ENCODE assay signal across 8 cellular contexts in genomic region chr17:48100591-48101011, GRCh38. TPM values are rescaled to one million over a fixed set of nuclear protein-coding genes. Genes with fewer than 3 reads are reported as not detected.
DNase-seq lines count a peak whose midpoint lies in the region; ATAC-seq, FAIRE-seq and TF ChIP-seq lines count a peak whose summit lies in the region.

No MANE protein-coding gene starts in this region.

- in situ Hi-C loops in T47D (cut with HindIII; ENCODE audit: low pct_unique_long_range_greater_than_20kb, low sequenced_read_pairs), result no loop called here

- H3K27ac Mint-ChIP-seq in stimulated activated effector memory CD8-positive, alpha-beta T cell treated with anti-CD3 and anti-CD28 coated beads, Interleukin-12 subunit alpha, Interleukin-12 subunit beta, amount 100 ng/mL, for 72 hours, result peak overlapping the region; percentile 93

- H3K4me1 ChIP-seq in BLaER1, result peaks cover 60% of the 10 kb centered on the region
- peaks cover 16% of the 10 kb centered on the region for H3K4me1 ChIP-seq in keratinocyte (ENCODE audit: control insufficient read depth, extremely low read depth, insufficient read depth, low read length)

- H3K36me3 ChIP-seq in BLaER1 (peaks cover 24% of the 10 kb centered on the region), keratinocyte (ENCODE audit: control insufficient read depth in 2 of 2, extremely low read depth in 1 of 2, insufficient read depth in 2 of 2, low read length in 2 of 2) (no peaks in the 10 kb centered on the region)

- H3K9me3 Mint-ChIP-seq in stimulated activated effector memory CD8-positive, alpha-beta T cell treated with anti-CD3 and anti-CD28 coated beads, Interleukin-12 subunit alpha, Interleukin-12 subunit beta, amount 100 ng/mL, for 72 hours, result peaks cover 3% of the 10 kb centered on the region

- peaks cover 11% of the 10 kb centered on the region for H3K36me3 Mint-ChIP-seq in stimulated activated effector memory CD8-positive, alpha-beta T cell treated with anti-CD3 and anti-CD28 coated beads, Interleukin-12 subunit alpha, Interleukin-12 subunit beta, amount 100 ng/mL, for 72 hours

- H3K9ac ChIP-seq in BLaER1 (peak overlapping the region; percentile 90), keratinocyte (ENCODE audit: control insufficient read depth, extremely low read depth, insufficient read depth, low read length) (peak overlapping the region; percentile 80)

- peaks cover 37% of the 10 kb centered on the region for H3K4me1 Mint-ChIP-seq in stimulated activated effector memory CD8-positive, alpha-beta T cell treated with anti-CD3 and anti-CD28 coated beads, Interleukin-12 subunit alpha, Interleukin-12 subunit beta, amount 100 ng/mL, for 72 hours

- peaks cover 11% of the 10 kb centered on the region; the same call in 1 of the 2 replicates for H3K9me3 ChIP-seq in BLaER1
- no peaks in the 10 kb centered on the region for H3K9me3 ChIP-seq in keratinocyte (ENCODE audit: control insufficient read depth, low read depth, low read length)

- H3K27ac ChIP-seq in BLaER1 (peak overlapping the region; percentile 91), keratinocyte (ENCODE audit: control insufficient read depth, insufficient read depth, low read length) (peak overlapping the region; percentile 78)

- peaks cover 54% of the 10 kb centered on the region for H3K79me2 ChIP-seq in keratinocyte (ENCODE audit: control insufficient read depth, insufficient read depth, low read length)

- TF ChIP-seq POLR2A in H54 (IDR thresholded peaks at IDR 0.05; ENCODE audit: low read depth, low read length), result no peak

- DNase-seq in H54 (ENCODE audit: insufficient read length, low spot score), result peak; percentile 52
- DNase-seq in NCI-H69 (lab: John Stamatoyannopoulos, UW), result peak; percentile 82
- peak; percentile 45 to 86 for DNase-seq in T47D (ENCODE audit: low read depth in 1 of 2, low spot score in 1 of 2)
- DNase-seq in keratinocyte (ENCODE audit: low read depth, low spot score), result no peak
- DNase-seq in stimulated activated effector memory CD8-positive, alpha-beta T cell treated with anti-CD3 and anti-CD28 coated beads, Interleukin-12 subunit alpha, Interleukin-12 subunit beta, amount 100 ng/mL, for 72 hours (ENCODE audit: low spot score in 2 of 2), result peak in 1 of 2 donors; percentile 11
- no peak for DNase-seq in stimulated activated CD8-positive, alpha-beta memory T cell treated with anti-CD3 and anti-CD28 coated beads, Interleukin-4, amount 100 ng/mL, for 48 hours
- DNase-seq in COLO829 (ENCODE audit: low spot score), result no peak

- H3K4me3 Mint-ChIP-seq in stimulated activated effector memory CD8-positive, alpha-beta T cell treated with anti-CD3 and anti-CD28 coated beads, Interleukin-12 subunit alpha, Interleukin-12 subunit beta, amount 100 ng/mL, for 72 hours, result peak overlapping the region; percentile 99

- FAIRE-seq in H54 (lab: Jason Lieb, UNC) (no peak), keratinocyte (lab: Jason Lieb, UNC) (no peak)

- ATAC-seq in stimulated activated effector memory CD8-positive, alpha-beta T cell treated with anti-CD3 and anti-CD28 coated beads, Interleukin-12 subunit alpha, Interleukin-12 subunit beta, amount 100 ng/mL, for 72 hours, result no peak

- H3K4me2 ChIP-seq in BLaER1, result peak overlapping the region; percentile 96
- H3K4me2 ChIP-seq in keratinocyte (ENCODE audit: control insufficient read depth, extremely low read depth, insufficient read depth, low read depth, low read length), result peak overlapping the region; percentile 93

- H3K27me3 ChIP-seq in BLaER1 (no peaks in the 10 kb centered on the region), keratinocyte (ENCODE audit: control insufficient read depth, extremely low read depth, insufficient read depth, low read length) (no peaks in the 10 kb centered on the region)

- dilution Hi-C loops in keratinocyte (cut with MboI; ENCODE audit: extremely low pct_ligation_motif_present, low sequenced_read_pairs), result no loop called here

- no peak for TF ChIP-seq CTCF in keratinocyte (optimal IDR thresholded peaks at IDR 0.05 in 1 of 3, IDR thresholded peaks at IDR 0.05 in 1 of 3, conservative IDR thresholded peaks at IDR 0.05 in 1 of 3; ENCODE audit: extremely low read depth in 1 of 3, insufficient read depth in 2 of 3, low read length in 3 of 3)

- no peaks in the 10 kb centered on the region for H3K9me1 ChIP-seq in keratinocyte (ENCODE audit: control insufficient read depth, extremely low read depth, insufficient read depth, low read length)

- H2AFZ ChIP-seq in keratinocyte (ENCODE audit: control insufficient read depth, low read length), result peak overlapping the region; percentile 87

- H4K20me1 ChIP-seq in BLaER1, result peaks cover 53% of the 10 kb centered on the region
- no peaks in the 10 kb centered on the region for H4K20me1 ChIP-seq in keratinocyte (ENCODE audit: control insufficient read depth, extremely low read depth, insufficient read depth, low read length)

- H3K4me3 ChIP-seq in BLaER1, result peak overlapping the region; percentile 95
- peak overlapping the region; percentile 88 to 97 (median 96) for H3K4me3 ChIP-seq in keratinocyte (ENCODE audit: control insufficient read depth in 2 of 3, extremely low read depth in 1 of 3, insufficient read depth in 2 of 3, low read depth in 1 of 3, low read length in 3 of 3)

RNA-seq across cellular contexts. Expression of gene CBX1, which starts 0.7 kb away (rescaled TPM):
- polyA plus RNA-seq in keratinocyte, result 20.7 to 49.4 TPM (median 42.3 TPM) in 3 replicates
- 23.4 TPM for polyA plus RNA-seq in keratinocyte (2011; ENCODE audit: low read depth)
- 40.7 and 53.0 TPM in 2 replicates for polyA plus RNA-seq in keratinocyte (2011; cell fraction: cytosol; rRNA removed)
- 25.2 and 26.8 TPM in 2 replicates for polyA plus RNA-seq in keratinocyte (2011; cell fraction: nucleus; rRNA removed)
- 44.3 and 74.9 TPM in 2 replicates for polyA plus RNA-seq in keratinocyte (2012; ENCODE audit: low replicate concordance)
- 5.7 to 20.2 TPM (median 7.7 TPM) in 3 replicates for polyA minus RNA-seq in keratinocyte
- 20.0 TPM for polyA minus RNA-seq in keratinocyte (2011; cell fraction: cytosol; rRNA and poly(A)+ RNA removed)
- polyA minus RNA-seq in keratinocyte (2011; cell fraction: nucleus; rRNA and poly(A)+ RNA removed), result 7.0 and 9.9 TPM in 2 replicates

RNA-seq across cellular contexts. Expression of gene SNX11, which starts 7.0 kb away (rescaled TPM):
- polyA plus RNA-seq in keratinocyte, result 20.8 to 23.9 TPM (median 21.0 TPM) in 3 replicates
- 3.6 TPM for polyA plus RNA-seq in keratinocyte (2011; ENCODE audit: low read depth)
- polyA plus RNA-seq in keratinocyte (2011; cell fraction: cytosol; rRNA removed), result 16.1 and 19.0 TPM in 2 replicates
- 20.9 and 21.5 TPM in 2 replicates for polyA plus RNA-seq in keratinocyte (2011; cell fraction: nucleus; rRNA removed)
- polyA plus RNA-seq in keratinocyte (2012; ENCODE audit: low replicate concordance), result 16.2 and 19.5 TPM in 2 replicates
- 14.6 to 23.8 TPM (median 16.5 TPM) in 3 replicates for polyA minus RNA-seq in keratinocyte
- polyA minus RNA-seq in keratinocyte (2011; cell fraction: cytosol; rRNA and poly(A)+ RNA removed), result 12.7 TPM
- 8.5 and 13.4 TPM in 2 replicates for polyA minus RNA-seq in keratinocyte (2011; cell fraction: nucleus; rRNA and poly(A)+ RNA removed)

RNA-seq across cellular contexts. Expression of gene NFE2L1, which starts 52.4 kb away (rescaled TPM):
- polyA plus RNA-seq in keratinocyte, result 169 to 284 TPM (median 208 TPM) in 3 replicates
- polyA plus RNA-seq in keratinocyte (2011; ENCODE audit: low read depth), result 179 TPM
- 112 TPM in 2 replicates for polyA plus RNA-seq in keratinocyte (2011; cell fraction: cytosol; rRNA removed)
- polyA plus RNA-seq in keratinocyte (2011; cell fraction: nucleus; rRNA removed), result 514 and 591 TPM in 2 replicates
- 152 and 178 TPM in 2 replicates for polyA plus RNA-seq in keratinocyte (2012; ENCODE audit: low replicate concordance)
- 167 to 352 TPM (median 217 TPM) in 3 replicates for polyA minus RNA-seq in keratinocyte
- polyA minus RNA-seq in keratinocyte (2011; cell fraction: cytosol; rRNA and poly(A)+ RNA removed), result 115 TPM
- 374 and 414 TPM in 2 replicates for polyA minus RNA-seq in keratinocyte (2011; cell fraction: nucleus; rRNA and poly(A)+ RNA removed)

Comparison
In these comparisons a context has a peak if more than half of its experiments do, and no peak if none do; other contexts are left out.
1. DNase-seq: peak in H54 (single experiment), NCI-H69 (single experiment) and T47D (2 of 2); none in keratinocyte (single experiment), stimulated activated CD8-positive, alpha-beta memory T cell treated with anti-CD3 and anti-CD28 coated beads, Interleukin-4, amount 100 ng/mL, for 48 hours (single experiment) and COLO829 (single experiment).